8 cellular contexts compared by ENCODE assay signal in the genomic region with DNA sequence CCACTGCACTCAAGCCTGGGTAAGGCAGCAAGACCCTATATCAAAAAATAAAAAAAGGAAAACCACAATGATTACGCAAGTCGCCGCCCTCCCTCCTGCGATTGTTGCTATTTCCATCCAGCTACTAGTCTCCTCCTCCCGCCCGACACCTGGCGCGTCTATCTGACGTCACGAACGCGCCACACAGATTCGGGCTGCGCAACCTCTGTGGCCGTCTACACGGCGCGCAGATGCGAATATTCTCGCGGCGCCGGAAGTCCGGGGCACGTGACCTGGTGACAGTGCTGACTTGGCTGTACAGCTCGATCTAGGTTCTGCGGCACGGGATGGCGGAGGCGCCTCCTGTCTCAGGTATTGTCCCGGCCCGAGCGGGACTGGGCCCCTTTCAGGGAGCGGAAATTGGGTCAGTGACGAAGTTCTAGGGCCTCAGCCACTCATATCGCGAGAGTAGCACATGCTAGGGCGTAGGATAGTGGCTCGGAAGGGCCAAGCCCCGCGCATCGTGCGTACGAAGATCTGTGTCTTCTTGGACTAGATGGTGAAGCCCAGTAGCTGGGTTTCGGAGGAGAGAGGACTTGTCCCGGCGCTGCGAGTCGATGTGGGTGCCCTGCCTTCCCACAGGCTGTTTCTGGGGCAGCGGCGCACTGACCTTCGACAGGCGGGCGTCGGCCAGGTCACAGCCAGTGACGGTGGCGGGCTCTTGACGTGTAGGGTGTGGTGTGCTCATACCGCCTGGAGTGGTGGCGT. TPM values are rescaled to one million over a fixed set of nuclear protein-coding genes. Genes with fewer than 3 reads are reported as not detected.
DNase-seq lines count a peak whose midpoint lies in the region; ATAC-seq and TF ChIP-seq lines count a peak whose summit lies in the region.

TSS of gene NFX1 (plus strand) at position 270 of the 747 bp plus-strand sequence. CDS start at position 327, 57 bp downstream.

- CTCF ChIA-PET in PC-3 (lab: Charles Lee): interaction anchor here (0.7 kb wide), 1 partner anchor 55 kb away, joined by 10 read pairs; no protein-coding TSS in a partner anchor

- H4K20me1 ChIP-seq in PC-3 (ENCODE audit: low read length): no peaks in the 10 kb centered on the region

- TF ChIP-seq CTCF in PC-3 (conservative IDR thresholded peaks at IDR 0.05; ENCODE audit: low read depth, low read length) (no peak), epithelial cell of esophagus (IDR thresholded peaks at IDR 0.05; ENCODE audit: insufficient read depth, low read depth, low read length, missing control alignments) (no peak), mucosa of descending colon (IDR thresholded peaks at IDR 0.05) (no peak)

- no peak for TF ChIP-seq RAD21 in Ishikawa (IDR thresholded peaks at IDR 0.05; ENCODE audit: low read depth)

- H3K4me3 ChIP-seq in PC-3 (ENCODE audit: low read length) (peak within 1 kb of the TSS; percentile 79), epithelial cell of esophagus (ENCODE audit: low read length) (peak within 1 kb of the TSS; percentile 94), mucosa of descending colon (peak within 1 kb of the TSS; percentile 64)

- intact Hi-C loops in PC-3 (cut with micrococcal nuclease): loop anchor here (2.0 kb wide), 2 partner anchors 38 to 60 kb away; no protein-coding TSS in a partner anchor
- intact Hi-C loops in mucosa of descending colon (cut with DNase I, micrococcal nuclease): no loop called here

- H3K9me2 ChIP-seq in PC-3 (replicated peaks; ENCODE audit: low read length): no peaks in the 10 kb centered on the region

- POLR2A ChIA-PET in PC-3 (lab: Charles Lee; ENCODE audit: unreplicated experiment): interaction anchor here (0.6 to 1.0 kb wide), 5 partner anchors 11 to 183 kb away, joined by 3 to 19 read pairs (median 3); partner anchors contain the start of gene NOL6

- H3K9me3 ChIP-seq in PC-3 (ENCODE audit: low read length) (no peaks in the 10 kb centered on the region), mucosa of descending colon (no peaks in the 10 kb centered on the region)

- ATAC-seq in GM21576 (IDR thresholded peaks at IDR 0.05; ENCODE audit: unreplicated experiment): peak; percentile 82
- peak; percentile 94 for ATAC-seq in PC-3
- ATAC-seq in mucosa of descending colon: peak; percentile 89

- DNase-seq in DMS114 treated with DMSO at 0.1 percent for 48 hours (lab: John Stamatoyannopoulos, UW; ENCODE audit: unreplicated experiment): peak; percentile 88
- DNase-seq in PC-3: peak; percentile 96
- peak; percentile 96 for DNase-seq in activated T-cell treated with anti-CD3 and anti-CD28 coated beads for 48 hours (ENCODE audit: low read depth)
- peak; percentile 99 for DNase-seq in epithelial cell of esophagus (ENCODE audit: low read depth)
- peak; percentile 98 to 99 (median 98) for DNase-seq in mucosa of descending colon
- peak; percentile 97 for DNase-seq in stimulated activated CD8-positive, alpha-beta memory T cell treated with anti-CD3 and anti-CD28 coated beads, Interleukin-4, amount 100 ng/mL, for 24 hours (ENCODE audit: low read depth)

- H3K27me3 ChIP-seq in PC-3 (ENCODE audit: low read length): no peaks in the 10 kb centered on the region

- H3K9ac ChIP-seq in PC-3 (ENCODE audit: low read length): peak within 1 kb of the TSS; percentile 98

- H3K27ac ChIP-seq in PC-3 (ENCODE audit: low read length): peak within 1 kb of the TSS; percentile 97

- peaks cover 6% of the 10 kb centered on the region for H3F3A ChIP-seq in PC-3 (ENCODE audit: low read length, unreplicated experiment)

- BruUV-seq in PC-3 (replicated peaks; lab: Mats Ljungman, UMichigan): TSS peak; percentile 54

- H3K4me1 ChIP-seq in PC-3 (ENCODE audit: insufficient read depth, low read length): peaks cover 17% of the 10 kb centered on the region
- peaks cover 24% of the 10 kb centered on the region for H3K4me1 ChIP-seq in mucosa of descending colon (ENCODE audit: low read depth)

- H3K36me3 ChIP-seq in PC-3 (ENCODE audit: low read depth, low read length) (peaks cover 6% of the 10 kb centered on the region), mucosa of descending colon (ENCODE audit: low read depth) (no peaks in the 10 kb centered on the region)

- H3K4me2 ChIP-seq in PC-3 (ENCODE audit: low read length): peak within 1 kb of the TSS; percentile 89

- peak within 1 kb of the TSS; percentile 72 for H2AFZ ChIP-seq in PC-3 (ENCODE audit: low read length)

- peaks cover 50% of the 10 kb centered on the region for H3K79me2 ChIP-seq in PC-3 (ENCODE audit: low read length)

- 0 out of 2 replicates have a peak, but pooled peaks have one; percentile 43 for TF ChIP-seq EP300 in Ishikawa (IDR thresholded peaks at IDR 0.05; ENCODE audit: borderline replicate concordance)

TF ChIP-seq in Ishikawa, 13 proteins besides CTCF, POLR2A, EP300 and RAD21:
- peak; percentile 99 for TF ChIP-seq USF1 (IDR thresholded peaks at IDR 0.05)
- TF ChIP-seq ZBTB7A (IDR thresholded peaks at IDR 0.05; ENCODE audit: low read depth): no peak
- TF ChIP-seq TEAD4 (IDR thresholded peaks at IDR 0.05): peak; percentile 33; the same call in 1 of the 2 replicates
- TF ChIP-seq REST (IDR thresholded peaks at IDR 0.05; ENCODE audit: low read depth): no peak
- TF ChIP-seq NFIC (IDR thresholded peaks at IDR 0.05): no peak; the same call in 1 of the 2 replicates
- peak; percentile 94 for TF ChIP-seq EGR1 (IDR thresholded peaks at IDR 0.05)
- peak; percentile 66; the same call in 1 of the 2 replicates for TF ChIP-seq YY1 (IDR thresholded peaks at IDR 0.05; ENCODE audit: low read depth)
- TF ChIP-seq, protein P1, sequence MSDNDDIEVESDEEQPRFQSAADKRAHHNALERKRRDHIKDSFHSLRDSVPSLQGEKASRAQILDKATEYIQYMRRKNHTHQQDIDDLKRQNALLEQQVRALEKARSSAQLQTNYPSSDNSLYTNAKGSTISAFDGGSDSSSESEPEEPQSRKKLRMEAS (IDR thresholded peaks at IDR 0.05): peak; percentile 96
- peak; percentile 99 for TF ChIP-seq CEBPB (IDR thresholded peaks at IDR 0.05)
- peak; percentile 79 for TF ChIP-seq TAF1 (IDR thresholded peaks at IDR 0.05; ENCODE audit: low read depth)
- peak; percentile 97 for TF ChIP-seq CREB1 (IDR thresholded peaks at IDR 0.05; ENCODE audit: low read depth)
- peak; percentile 28; the same call in 1 of the 2 replicates for TF ChIP-seq FOXM1 (IDR thresholded peaks at IDR 0.05; ENCODE audit: borderline replicate concordance, low read depth)
- TF ChIP-seq TCF12 (IDR thresholded peaks at IDR 0.05; ENCODE audit: low read depth): peak; percentile 30; the same call in 1 of the 2 replicates

RNA-seq across cellular contexts. Expression of gene NFX1, which starts in this region (rescaled TPM):
- total RNA-seq in PC-3 (2014; rRNA removed) (12.5 and 15.4 TPM in 2 replicates), mucosa of descending colon (10 to 100 TPM; 35.9 to 44.4 (median 39.5) TPM)

Comparison
In these comparisons a context has a peak if more than half of its experiments do, and no peak if none do; other contexts are left out.
1. Peak in every context shown above with its lines: DNase-seq, ATAC-seq, H3K4me3 ChIP-seq and H3K27ac ChIP-seq.